In genomic region chr17:40173091-40173777, GRCh38 we compare ENCODE assay signal across 24 cellular contexts.
"Had no signal": no experiment of that assay in that cellular context is flagged by ENCODE, and none has a peak within 500 bp of the region (broad histone marks: within the 10 kb centered on the region; RNA-seq: fewer than 3 reads in every experiment).

No MANE protein-coding gene starts in this region.

- H3K27me3 Mint-ChIP-seq: natural killer cell treated with Interleukin-12 subunit alpha and Interleukin-12 subunit beta and Interleukin-15 and Interleukin-18, amount 100 ng/mL, for 72 hours; progenitor cell of endocrine pancreas had no signal

- H3K9me3 ChIP-seq: esophagus muscularis mucosa, gastroesophageal sphincter, left ventricle myocardium inferior, ovary, suprapubic skin, thyroid gland, upper lobe of left lung, uterus had no signal

- H3K27me3 ChIP-seq: esophagus muscularis mucosa, gastroesophageal sphincter, neural progenitor cell, ovary, suprapubic skin, thyroid gland, upper lobe of left lung, uterus had no signal

- ATAC-seq: gastroesophageal sphincter; natural killer cell treated with Interleukin-12 subunit alpha and Interleukin-12 subunit beta and Interleukin-15 and Interleukin-18, amount 100 ng/mL, for 72 hours; right cardiac atrium had no signal

- H3K9ac ChIP-seq: neural progenitor cell had no signal

- DNase-seq: effector CD4-positive, alpha-beta T cell; glutamatergic neuron; islet precursor cell; left ventricle myocardium inferior; mesenchymal stem cell; midbrain; nucleus accumbens; ovary; right cardiac atrium; stimulated activated CD4-positive, alpha-beta T cell treated with anti-CD3 and anti-CD28 coated beads, Interleukin-2, amount 100 ng/mL, for 48 hours; stimulated activated naive CD4-positive, alpha-beta T cell treated with Interleukin-2 at 50 U/mL for 16 hours; thyroid gland; upper lobe of left lung; uterus had no signal

- H3K4me3 Mint-ChIP-seq: natural killer cell treated with Interleukin-12 subunit alpha and Interleukin-12 subunit beta and Interleukin-15 and Interleukin-18, amount 100 ng/mL, for 72 hours; neural progenitor cell had no signal

- H3K27ac ChIP-seq: coronary artery, epithelial cell of prostate, esophagus muscularis mucosa, left ventricle myocardium inferior, neural progenitor cell, ovary, suprapubic skin, thyroid gland, upper lobe of left lung, uterus had no signal

- H3K4me3 ChIP-seq: coronary artery, esophagus muscularis mucosa, gastroesophageal sphincter, left ventricle myocardium inferior, lung, neural progenitor cell, ovary, smooth muscle cell, suprapubic skin, thyroid gland, upper lobe of left lung, uterus had no signal

- H3K27ac Mint-ChIP-seq: natural killer cell treated with Interleukin-12 subunit alpha and Interleukin-12 subunit beta and Interleukin-15 and Interleukin-18, amount 100 ng/mL, for 72 hours; neural progenitor cell; progenitor cell of endocrine pancreas had no signal

- H3K36me3 ChIP-seq: ovary, uterus had no signal

- H3K9me3 Mint-ChIP-seq: natural killer cell treated with Interleukin-12 subunit alpha and Interleukin-12 subunit beta and Interleukin-15 and Interleukin-18, amount 100 ng/mL, for 72 hours; neural progenitor cell had no signal
